ENCODE assay signal across 12 cellular contexts in genomic region chr10:117544729-117545140, GRCh38. TPM values are rescaled to one million over a fixed set of nuclear protein-coding genes. Genes with fewer than 3 reads are reported as not detected.
DNase-seq lines count a peak whose midpoint lies in the region; ATAC-seq and TF ChIP-seq lines count a peak whose summit lies in the region.
"Had no signal": no experiment of that assay in that cellular context is flagged by ENCODE, and none has a peak within 500 bp of the region (broad histone marks: within the 10 kb centered on the region; RNA-seq: fewer than 3 reads in every experiment).

No MANE protein-coding gene starts in this region.

- no peak for DNase-seq in activated T-cell treated with anti-CD3 and anti-CD28 coated beads, Interleukin-2, amount 50 U/mL, for 24 hours
- DNase-seq in activated T-cell treated with anti-CD3 and anti-CD28 coated beads, Interleukin-2, amount 50 U/mL, for 1 hour: no peak
- DNase-seq in lower leg skin (ENCODE audit: low spot score in 2 of 2) (peak; percentile 20 to 86), tibial artery (peak in 1 of 2 donors; percentile 62)
- DNase-seq in central memory CD4-positive, alpha-beta T cell: no peak
- DNase-seq: BE2C, left colon, NCI-H1417 treated with DMSO at 0.1 percent for 48 hours had no signal

- peak overlapping the region; percentile 51 for H3K4me3 Mint-ChIP-seq in activated T-cell treated with anti-CD3 and anti-CD28 coated beads, Interleukin-2, amount 50 U/mL, for 24 hours
- peak overlapping the region; percentile 90 to 97 (median 95) for H3K4me3 Mint-ChIP-seq in brain

- H3K4me3 ChIP-seq in lower leg skin (ENCODE audit: low read depth, poor library complexity, severe bottlenecking): peak overlapping the region; percentile 64
- H3K4me3 ChIP-seq in tibial artery: peak overlapping the region; percentile 68 to 69

- no peaks in the 10 kb centered on the region for H3K36me3 ChIP-seq in tibial artery
- H3K36me3 ChIP-seq: BE2C had no signal

- H3K27ac Mint-ChIP-seq in activated T-cell treated with anti-CD3 and anti-CD28 coated beads, Interleukin-2, amount 50 U/mL, for 24 hours: no peak overlapping the region
- peak overlapping the region; percentile 91 to 100 (median 98) for H3K27ac Mint-ChIP-seq in brain

- intact Hi-C loops in lower leg skin (cut with DNase I; ENCODE audit: low total_unique reads): loop anchor here (10.0 kb wide), 1 partner anchor 210 kb away; no protein-coding TSS in a partner anchor
- intact Hi-C loops in tibial artery (cut with DNase I; ENCODE audit: low total_unique reads): loop anchor here (5.0 kb wide), 1 partner anchor 167 kb away; the partner anchor contains the start of gene PDZD8

- H3K27me3 Mint-ChIP-seq in activated T-cell treated with anti-CD3 and anti-CD28 coated beads, Interleukin-2, amount 50 U/mL, for 24 hours: peaks cover 88% of the 10 kb centered on the region
- peaks cover 94% of the 10 kb centered on the region for H3K27me3 Mint-ChIP-seq in brain

- 1 to 2% methylated on average over 28 of the region's 28 CpGs for WGBS in lower leg skin, 2 donors

- H3K9me3 ChIP-seq in tibial artery: no peaks in the 10 kb centered on the region
- H3K9me3 ChIP-seq: BE2C had no signal

- ATAC-seq in GM18505 (IDR thresholded peaks at IDR 0.05; ENCODE audit: unreplicated experiment): no peak
- no peak for ATAC-seq in HG03432 (IDR thresholded peaks at IDR 0.05; ENCODE audit: unreplicated experiment)

- H3K27me3 ChIP-seq in tibial artery: peaks cover 0 to 59% of the 10 kb centered on the region in 2 donors

- no peaks in the 10 kb centered on the region for H3K9me3 Mint-ChIP-seq in activated T-cell treated with anti-CD3 and anti-CD28 coated beads, Interleukin-2, amount 50 U/mL, for 24 hours
- H3K9me3 Mint-ChIP-seq in brain: peaks cover 0 to 13% (median 0%) of the 10 kb centered on the region in 5 experiments

- H3K36me3 Mint-ChIP-seq in activated T-cell treated with anti-CD3 and anti-CD28 coated beads, Interleukin-2, amount 50 U/mL, for 24 hours (ENCODE audit: low read depth): no peaks in the 10 kb centered on the region
- H3K36me3 Mint-ChIP-seq in brain: no peaks in the 10 kb centered on the region

- no peak for TF ChIP-seq CTCF in brain (conservative IDR thresholded peaks at IDR 0.05)
- no peak for TF ChIP-seq CTCF in lower leg skin (IDR thresholded peaks at IDR 0.05)
- TF ChIP-seq CTCF in tibial artery (IDR thresholded peaks at IDR 0.05): no peak

- H3K4me1 ChIP-seq in tibial artery: peaks cover 0 to 48% (median 25%) of the 10 kb centered on the region in 4 donors
- H3K4me1 ChIP-seq: BE2C had no signal

- no peak for TF ChIP-seq POLR2A in lower leg skin (IDR thresholded peaks at IDR 0.05)
- TF ChIP-seq POLR2A in GM18505 (IDR thresholded peaks at IDR 0.05; ENCODE audit: borderline replicate concordance, extremely low read depth, insufficient read depth, insufficient read length): no peak

- H3K4me1 Mint-ChIP-seq in activated T-cell treated with anti-CD3 and anti-CD28 coated beads, Interleukin-2, amount 50 U/mL, for 24 hours (ENCODE audit: low read depth): peaks cover 38% of the 10 kb centered on the region
- peaks cover 71% of the 10 kb centered on the region for H3K4me1 Mint-ChIP-seq in brain

- H3K27ac ChIP-seq in tibial artery: peak overlapping the region; percentile 91 to 94

RNA-seq across cellular contexts. Expression of gene EMX2, which starts 2.2 kb away (rescaled TPM):
- 11.4 TPM for polyA plus RNA-seq in brain (ENCODE audit: insufficient read depth, low read depth, low replicate concordance)
- total RNA-seq in lower leg skin: 10 to 100 TPM in 1 of 4 donors, 1 to 10 TPM in 3; 3.7 to 10.4 (median 7.2) TPM
- total RNA-seq: T-helper 1 cell treated with Interleukin-12 subunit alpha and Interleukin-12 subunit beta and Interleukin-4 antibody, amounts not matched to agents 30 ng/mL and 1 ng/mL, for 36 hours had no signal

Comparison
In these comparisons a context has a peak if more than half of its experiments do, and no peak if none do; other contexts are left out.
1. DNase-seq: peak in lower leg skin (2 of 2); none in activated T-cell treated with anti-CD3 and anti-CD28 coated beads, Interleukin-2, amount 50 U/mL, for 24 hours (single experiment), activated T-cell treated with anti-CD3 and anti-CD28 coated beads, Interleukin-2, amount 50 U/mL, for 1 hour (single experiment) and central memory CD4-positive, alpha-beta T cell (single experiment).